ENCODE assay signal across 22 cellular contexts in the genomic region with DNA sequence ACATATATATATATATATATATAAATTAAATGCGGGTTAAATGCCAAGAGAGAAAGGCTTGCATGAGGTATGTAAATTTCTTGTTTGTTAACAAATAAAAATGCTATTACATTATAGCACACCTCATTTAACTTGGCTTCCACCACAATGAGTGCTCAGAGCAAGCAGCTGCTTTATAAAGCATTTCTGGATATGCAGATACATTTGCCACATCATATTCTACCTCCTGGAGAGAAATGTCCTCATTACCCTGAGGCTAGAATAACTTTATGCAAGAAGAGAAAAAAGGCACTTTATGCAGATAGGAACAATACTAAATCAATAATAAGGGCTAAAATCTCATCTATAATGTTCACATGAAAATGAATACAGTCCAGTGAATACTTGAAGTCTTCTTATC.
"Had no signal": no experiment of that assay in that cellular context is flagged by ENCODE, and none has a peak within 500 bp of the region (broad histone marks: within the 10 kb centered on the region; RNA-seq: fewer than 3 reads in every experiment).

No MANE protein-coding gene starts in this region.

- DNase-seq: IMR-90, MV-4-11, NCI-H1048, NCI-H1105, NCI-H1436 treated with DMSO at 0.1 percent for 48 hours, NCI-H1694, NCI-H187 treated with DMSO at 0.1 percent for 48 hours, NCI-H2029 treated with DMSO at 0.1 percent for 48 hours, NCI-H2107, NCI-H226, NCI-H446, NCI-H510A, NCI-H524 treated with DMSO at 0.1 percent for 48 hours, NCI-H82, Right ventricle myocardium superior, RPMI8226, SIG-M5, SK-N-SH, SW 1271, T-cell had no signal

- H3K9ac ChIP-seq: SK-N-SH had no signal

- H3K9me3 ChIP-seq: SJSA1, SK-N-SH had no signal

- H3K27ac Mint-ChIP-seq: T-cell had no signal

- H3K4me3 ChIP-seq: SJSA1 had no signal

- H3K36me3 Mint-ChIP-seq: T-cell had no signal

- H3K27ac ChIP-seq: SJSA1 had no signal

- H3K9me3 Mint-ChIP-seq: T-cell had no signal

- ATAC-seq: HepG2, T-cell had no signal

- H3K4me3 Mint-ChIP-seq: T-cell had no signal

- H3K36me3 ChIP-seq: SJSA1 had no signal

- H3K4me1 Mint-ChIP-seq: T-cell had no signal

- H3K9me2 ChIP-seq: SK-N-SH had no signal

- H3K27me3 ChIP-seq: SJSA1 had no signal

- H3K4me2 ChIP-seq: SK-N-SH had no signal
